Comparison of ENCODE assay signal across 8 cellular contexts in the genomic region with DNA sequence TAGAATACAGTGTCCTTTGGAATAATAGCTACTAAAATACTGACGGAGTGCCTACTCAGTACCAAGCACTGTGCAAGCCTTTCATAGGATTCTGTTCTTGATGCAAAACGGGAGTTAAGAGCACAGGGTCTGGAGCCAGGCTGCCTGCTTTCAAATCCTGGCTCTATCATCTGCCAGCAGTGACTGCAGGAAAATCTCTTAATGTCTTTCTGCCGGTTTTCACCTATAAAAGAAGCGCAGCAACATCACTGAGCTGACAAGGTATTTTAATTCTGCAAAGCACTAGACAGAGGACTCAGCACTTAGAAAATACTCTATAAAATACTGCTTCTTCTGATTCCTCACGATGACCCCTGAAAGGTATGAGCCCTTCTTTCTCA. TPM values are rescaled to one million over a fixed set of nuclear protein-coding genes. Genes with fewer than 3 reads are reported as not detected.
DNase-seq lines count a peak whose midpoint lies in the region; ATAC-seq and TF ChIP-seq lines count a peak whose summit lies in the region.

No MANE protein-coding gene starts in this region.

- peaks cover 3% of the 10 kb centered on the region for H3K27me3 Mint-ChIP-seq in endothelial cell (ENCODE audit: unreplicated experiment)

- no peak for TF ChIP-seq CTCF in endothelial cell (IDR thresholded peaks at IDR 0.05; ENCODE audit: unreplicated experiment)

- H3K27me3 ChIP-seq in trophoblast cell (ENCODE audit: insufficient read depth, low read length), result no peaks in the 10 kb centered on the region

- H3K14ac ChIP-seq in trophoblast cell (ENCODE audit: low read length), result no peak overlapping the region

- H2BK120ac ChIP-seq in trophoblast cell (ENCODE audit: insufficient read depth, low read length, poor library complexity), result no peak overlapping the region

- H3K79me1 ChIP-seq in trophoblast cell (ENCODE audit: low read length), result peaks cover 3% of the 10 kb centered on the region

- no peaks in the 10 kb centered on the region for H3K9me3 Mint-ChIP-seq in endothelial cell (ENCODE audit: unreplicated experiment)

- no peak overlapping the region for H3K27ac Mint-ChIP-seq in endothelial cell (ENCODE audit: unreplicated experiment)

- H4K8ac ChIP-seq in trophoblast cell (ENCODE audit: low read depth, low read length), result peak overlapping the region; percentile 72

- H3K9me3 ChIP-seq in trophoblast cell (ENCODE audit: insufficient read depth, low read depth, low read length), result no peaks in the 10 kb centered on the region

- no CpG with 5 or more reads among the region's 5 CpGs for WGBS in trophoblast cell (ENCODE audit: extremely low coverage, insufficient coverage, insufficient read length)

- no peak overlapping the region for H3K23ac ChIP-seq in trophoblast cell (ENCODE audit: low read length)

- H3K4me3 Mint-ChIP-seq in endothelial cell (ENCODE audit: unreplicated experiment), result peak overlapping the region; percentile 88

- H3K18ac ChIP-seq in trophoblast cell (ENCODE audit: low read length), result no peak overlapping the region

- H3K9ac ChIP-seq in trophoblast cell (ENCODE audit: low read length), result peak overlapping the region; percentile 77

- DNase-seq in NCI-H69 (lab: John Stamatoyannopoulos, UW) (peak; percentile 65), endothelial cell (ENCODE audit: low spot score) (no peak), trophoblast cell (no peak), cortex of kidney (lab: John Stamatoyannopoulos, UW) (no peak)

- H3K4me3 ChIP-seq in trophoblast cell (ENCODE audit: low read depth, low read length), result peak overlapping the region; percentile 80

- no peaks in the 10 kb centered on the region for H3K4me1 Mint-ChIP-seq in endothelial cell (ENCODE audit: unreplicated experiment)

- H3K4ac ChIP-seq in trophoblast cell (ENCODE audit: low read depth, low read length), result no peak overlapping the region

- H3K4me1 ChIP-seq in trophoblast cell (ENCODE audit: control insufficient read depth in 1 of 2, insufficient read depth in 2 of 2, low read length in 2 of 2), result peaks cover 4 to 5% of the 10 kb centered on the region in 2 experiments

- H2BK12ac ChIP-seq in trophoblast cell (ENCODE audit: low read length), result no peak overlapping the region

- peaks cover 0 to 3% of the 10 kb centered on the region in 2 experiments for H3K36me3 ChIP-seq in trophoblast cell (ENCODE audit: control insufficient read depth in 1 of 2, insufficient read depth in 2 of 2, low read length in 2 of 2)

- peak overlapping the region; percentile 60 for H3K4me2 ChIP-seq in trophoblast cell (ENCODE audit: low read length)

- no peak overlapping the region for H2BK5ac ChIP-seq in trophoblast cell (ENCODE audit: low read depth, low read length, poor library complexity)

- no peak overlapping the region for H4K12ac ChIP-seq in trophoblast cell (ENCODE audit: low read depth, low read length)

- no peak overlapping the region for H2AFZ ChIP-seq in trophoblast cell (ENCODE audit: insufficient read depth, low read length, poor library complexity)

- peak; percentile 3 for ATAC-seq in GM18861 (IDR thresholded peaks at IDR 0.05; ENCODE audit: unreplicated experiment)
- ATAC-seq in GM18498 (IDR thresholded peaks at IDR 0.05; ENCODE audit: unreplicated experiment), result no peak
- no peak for ATAC-seq in GM18873 (IDR thresholded peaks at IDR 0.05; ENCODE audit: low FRiP score, unreplicated experiment)
- ATAC-seq in HG02759 (IDR thresholded peaks at IDR 0.05; ENCODE audit: unreplicated experiment), result no peak

- no peak overlapping the region for H3K27ac ChIP-seq in trophoblast cell (ENCODE audit: low read depth, low read length)

- H4K91ac ChIP-seq in trophoblast cell (ENCODE audit: low read depth, low read length), result no peak overlapping the region

- no peak overlapping the region for H2AK5ac ChIP-seq in trophoblast cell (ENCODE audit: low read length)

- no peaks in the 10 kb centered on the region for H3K36me3 Mint-ChIP-seq in endothelial cell (ENCODE audit: low read depth, unreplicated experiment)

- H3K79me2 ChIP-seq in trophoblast cell (ENCODE audit: control insufficient read depth, insufficient read depth, low read length, poor library complexity), result peaks cover 4% of the 10 kb centered on the region

RNA-seq across cellular contexts. Expression of gene FIGNL1, which starts 0.7 kb away (rescaled TPM):
- 18.4 TPM for total RNA-seq in endothelial cell (ENCODE audit: unreplicated experiment)
- 9.0 and 9.2 TPM in 2 replicates for polyA plus RNA-seq in trophoblast cell (2013)
